ENCODE assay signal across 8 cellular contexts in the genomic region with DNA sequence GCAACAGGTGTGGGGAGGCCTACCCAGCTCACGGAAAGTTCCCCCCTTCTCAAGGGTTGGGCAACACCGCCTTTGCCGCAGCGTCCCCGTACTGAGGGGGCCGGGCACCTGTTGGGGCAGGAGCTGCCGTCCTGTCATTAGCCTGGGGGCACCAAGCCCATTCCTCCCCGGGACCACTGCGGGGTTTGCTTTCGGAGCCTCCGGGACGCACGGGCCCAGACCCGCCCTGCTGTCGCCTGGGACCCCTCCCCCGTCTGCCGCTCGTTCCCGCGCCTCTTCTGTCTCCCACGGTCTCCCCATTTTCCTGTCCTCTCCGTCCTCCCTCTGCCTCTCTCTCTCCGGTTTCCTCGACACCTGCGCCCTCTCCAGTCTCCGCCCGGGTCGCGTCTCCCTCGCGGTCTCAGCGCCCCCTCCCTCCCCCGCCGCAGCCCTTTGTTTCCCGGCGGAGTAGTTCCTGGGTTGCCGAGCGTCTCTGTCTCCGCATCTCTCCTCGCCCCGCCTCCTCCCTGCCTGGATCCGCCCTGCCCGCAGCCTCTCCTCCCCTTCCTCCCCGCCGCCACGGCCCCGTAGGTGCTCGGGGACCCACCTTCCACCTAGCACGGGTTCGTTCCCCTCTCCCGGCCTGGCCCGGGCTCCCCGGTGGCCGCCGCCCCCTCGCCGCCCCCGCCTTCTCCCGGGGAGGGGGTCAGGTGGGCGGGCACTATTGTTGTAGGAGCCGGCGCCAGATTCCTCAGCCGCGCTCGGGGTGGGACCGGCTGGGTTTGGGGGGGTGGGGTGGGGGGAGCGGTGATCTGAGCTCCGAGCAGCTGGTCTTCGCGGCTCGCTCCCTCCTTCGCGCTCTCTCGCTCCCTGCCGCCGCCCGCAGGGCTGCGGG. TPM values are rescaled to one million over a fixed set of nuclear protein-coding genes. Genes with fewer than 3 reads are reported as not detected.
A peak's percentile ranks its signal among the peaks of the same experiment; 100 is the strongest.
DNase-seq lines count a peak whose midpoint lies in the region; TF ChIP-seq lines count a peak whose summit lies in the region.

A gene (plus strand): TSS at position 540 of the 874 bp plus-strand sequence. CDS start 434 bp downstream, outside the sequence.

- H3K9ac ChIP-seq in HUES6 (ENCODE audit: low read length), result peak within 1 kb of the TSS; percentile 37

- peaks cover 20% of the 10 kb centered on the region for H3K79me2 ChIP-seq in osteoblast (ENCODE audit: insufficient read depth, low read length)

- peaks cover 20% of the 10 kb centered on the region for H4K20me1 ChIP-seq in osteoblast (ENCODE audit: insufficient read depth, low read length)

- H3K9me3 ChIP-seq in HUES6 (ENCODE audit: control insufficient read depth, insufficient read depth, low read depth, low read length), result no peaks in the 10 kb centered on the region
- no peaks in the 10 kb centered on the region for H3K9me3 ChIP-seq in osteoblast (ENCODE audit: low read depth, low read length)
- H3K9me3 ChIP-seq in testis, result no peaks in the 10 kb centered on the region

- TF ChIP-seq CTCF in osteoblast (IDR thresholded peaks at IDR 0.05; ENCODE audit: extremely low read depth, low read depth, low read length) (no peak), testis (IDR thresholded peaks at IDR 0.05) (no peak)

- H3K36me3 ChIP-seq in HUES6 (ENCODE audit: control insufficient read depth, insufficient read depth, low read length) (no peaks in the 10 kb centered on the region), osteoblast (ENCODE audit: insufficient read depth, low read length) (no peaks in the 10 kb centered on the region), testis (ENCODE audit: low read depth, missing control alignments) (no peaks in the 10 kb centered on the region)

- intact Hi-C loops in testis (cut with DNase I; ENCODE audit: low total_unique reads), result no loop called here

- H2AFZ ChIP-seq in osteoblast (ENCODE audit: low read length), result no peak within 1 kb of the TSS

- H3K27me3 ChIP-seq in HUES6 (ENCODE audit: control insufficient read depth, insufficient read depth, low read length) (peaks cover 46% of the 10 kb centered on the region), osteoblast (ENCODE audit: insufficient read depth, low read length) (no peaks in the 10 kb centered on the region), testis (no peaks in the 10 kb centered on the region)

- H3K4me3 ChIP-seq in HUES6 (ENCODE audit: low read depth, low read length) (peak within 1 kb of the TSS; percentile 88), osteoblast (ENCODE audit: insufficient read depth, low read length) (peak within 1 kb of the TSS; percentile 79), testis (peak within 1 kb of the TSS; percentile 52 to 78)

- 2% methylated on average over 44 to 75 of the region's 78 CpGs for WGBS in testis, 2 donors

- DNase-seq in EL (peak; percentile 67), RPMI8226 (peak; percentile 76), glomerular endothelial cell (ENCODE audit: extremely low read depth, low read depth, low spot score) (no peak), osteoblast (ENCODE audit: insufficient read length, low spot score, missing footprints) (peak; percentile 98), testis (peak; percentile 73), KG1 (lab: John Stamatoyannopoulos, UW) (no peak)
- DNase-seq in activated gamma-delta T cell treated with anti-CD3 and anti-CD28 coated beads, Interleukin-2, amount 50 U/mL, for 16 hours (ENCODE audit: low read depth), result peak; percentile 60

- no peak for TF ChIP-seq POLR2A in testis (IDR thresholded peaks at IDR 0.05)

- H3K4me1 ChIP-seq in HUES6 (ENCODE audit: control insufficient read depth, insufficient read depth, low read length) (peaks cover 31% of the 10 kb centered on the region), osteoblast (ENCODE audit: insufficient read depth, low read length) (peaks cover 27% of the 10 kb centered on the region), testis (peaks cover 6% of the 10 kb centered on the region)

- peak within 1 kb of the TSS; percentile 88 for H3K4me2 ChIP-seq in osteoblast (ENCODE audit: insufficient read depth, low read length)

- H3K27ac ChIP-seq in HUES6 (ENCODE audit: low read depth, low read length), result no peak within 1 kb of the TSS
- H3K27ac ChIP-seq in osteoblast (ENCODE audit: low read depth, low read length), result no peak within 1 kb of the TSS
- H3K27ac ChIP-seq in testis, result peak within 1 kb of the TSS in 1 of 2 donors; percentile 65

RNA-seq across cellular contexts. Expression of the gene that starts here (rescaled TPM):
- total RNA-seq in glomerular endothelial cell, result 22.9 and 38.2 TPM in 2 replicates
- total RNA-seq in osteoblast, result 10.9 and 15.2 TPM in 2 replicates
- 10 to 100 TPM; 17.2 to 19.3 TPM for total RNA-seq in testis
- 20.1 TPM for polyA plus RNA-seq in testis (ENCODE audit: insufficient read depth, low read depth, low replicate concordance)

Comparison
In these comparisons a context has a peak if more than half of its experiments do, and no peak if none do; other contexts are left out.
1. DNase-seq: peak in EL (single experiment), RPMI8226 (single experiment), activated gamma-delta T cell treated with anti-CD3 and anti-CD28 coated beads, Interleukin-2, amount 50 U/mL, for 16 hours (single experiment), osteoblast (single experiment) and testis (single experiment); none in glomerular endothelial cell (single experiment) and KG1 (single experiment).
2. Peak in every context shown above with its lines, with median percentiles within 50 percentile points of each other: H3K4me3 ChIP-seq.